In genomic region chr20:37356961-37357371, GRCh38 we compare ENCODE assay signal across 13 cellular contexts. TPM values are rescaled to one million over a fixed set of nuclear protein-coding genes. Genes with fewer than 3 reads are reported as not detected.
DNase-seq lines count a peak whose midpoint lies in the region; ATAC-seq and TF ChIP-seq lines count a peak whose summit lies in the region.
"Had no signal": no experiment of that assay in that cellular context is flagged by ENCODE, and none has a peak within 500 bp of the region (broad histone marks: within the 10 kb centered on the region; RNA-seq: fewer than 3 reads in every experiment).

No MANE protein-coding gene starts in this region.

- H3K4me1 ChIP-seq in right atrium auricular region, result peaks cover 0 to 31% of the 10 kb centered on the region in 2 donors
- peaks cover 30% of the 10 kb centered on the region for H3K4me1 ChIP-seq in upper lobe of right lung

- H3K27me3 Mint-ChIP-seq in neural crest cell (ENCODE audit: low read depth), result no peaks in the 10 kb centered on the region
- H3K27me3 Mint-ChIP-seq in naive thymus-derived CD8-positive, alpha-beta T cell, result peaks cover 0 to 1% (median 0%) of the 10 kb centered on the region in 5 donors
- H3K27me3 Mint-ChIP-seq: activated naive CD8-positive, alpha-beta T cell treated with anti-CD3 and anti-CD28 coated beads, Interleukin-2, amount 50 U/mL, for 24 hours had no signal

- H3K36me3 Mint-ChIP-seq in neural crest cell (ENCODE audit: low read depth), result no peaks in the 10 kb centered on the region
- no peaks in the 10 kb centered on the region for H3K36me3 Mint-ChIP-seq in naive thymus-derived CD8-positive, alpha-beta T cell

- intact Hi-C loops in Right ventricle myocardium superior (cut with DNase I), result no loop called here
- intact Hi-C loops in dorsolateral prefrontal cortex (cut with DNase I), result no loop called here
- intact Hi-C loops in upper lobe of right lung (cut with DNase I), result no loop called here

- ATAC-seq in Right ventricle myocardium superior (ENCODE audit: poor library complexity), result peak; percentile 31
- ATAC-seq in upper lobe of right lung, result peak; percentile 11
- no peak for ATAC-seq in naive thymus-derived CD8-positive, alpha-beta T cell
- ATAC-seq: activated naive CD8-positive, alpha-beta T cell treated with anti-CD3 and anti-CD28 coated beads, Interleukin-2, amount 50 U/mL, for 24 hours had no signal

- no peaks in the 10 kb centered on the region for H3K27me3 ChIP-seq in right atrium auricular region
- peaks cover 0 to 5% (median 0%) of the 10 kb centered on the region in 45 donors for H3K27me3 ChIP-seq in dorsolateral prefrontal cortex
- H3K27me3 ChIP-seq in upper lobe of right lung, result no peaks in the 10 kb centered on the region
- H3K27me3 ChIP-seq: thyroid gland had no signal

- peaks cover 55% of the 10 kb centered on the region for H3K4me1 Mint-ChIP-seq in neural crest cell
- H3K4me1 Mint-ChIP-seq in naive thymus-derived CD8-positive, alpha-beta T cell, result peaks cover 0 to 14% (median 2%) of the 10 kb centered on the region in 4 donors

- no peak for DNase-seq in Right ventricle myocardium superior
- no peak for DNase-seq in right atrium auricular region (ENCODE audit: low spot score)
- DNase-seq in dorsolateral prefrontal cortex, result no peak
- DNase-seq in neural crest cell (ENCODE audit: low read depth, low spot score), result peak; percentile 38
- peak; percentile 60 for DNase-seq in upper lobe of right lung
- no peak for DNase-seq in NCI-H1417 treated with DMSO at 0.1 percent for 48 hours (lab: John Stamatoyannopoulos, UW)
- DNase-seq in KG1 (lab: John Stamatoyannopoulos, UW), result no peak
- no peak for DNase-seq in naive thymus-derived CD8-positive, alpha-beta T cell
- DNase-seq: activated CD8-positive, alpha-beta memory T cell treated with anti-CD3 and anti-CD28 coated beads, Interleukin-2, amount 50 U/mL, for 4 hours; activated naive CD8-positive, alpha-beta T cell treated with anti-CD3 and anti-CD28 coated beads, Interleukin-2, amount 50 U/mL, for 24 hours; DMS 273 treated with DMSO at 0.1 percent for 48 hours; thyroid gland; WERI-Rb-1 had no signal

- H3K4me3 ChIP-seq in right atrium auricular region, result no peak overlapping the region
- H3K4me3 ChIP-seq in dorsolateral prefrontal cortex, result no peak overlapping the region
- H3K4me3 ChIP-seq in upper lobe of right lung, result no peak overlapping the region
- H3K4me3 ChIP-seq: thyroid gland had no signal

- POLR2A ChIA-PET in naive thymus-derived CD8-positive, alpha-beta T cell (lab: Charles Lee), result no interaction called here

- H3K4me3 Mint-ChIP-seq in neural crest cell, result peak overlapping the region; percentile 56
- no peak overlapping the region for H3K4me3 Mint-ChIP-seq in naive thymus-derived CD8-positive, alpha-beta T cell
- H3K4me3 Mint-ChIP-seq: activated naive CD8-positive, alpha-beta T cell treated with anti-CD3 and anti-CD28 coated beads, Interleukin-2, amount 50 U/mL, for 24 hours had no signal

- TF ChIP-seq CTCF in right atrium auricular region (IDR thresholded peaks at IDR 0.05) (no peak), dorsolateral prefrontal cortex (IDR thresholded peaks at IDR 0.05 in 54 of 56, conservative IDR thresholded peaks at IDR 0.05 in 2 of 56; ENCODE audit: low read depth in 1 of 56, partially characterized antibody in 56 of 56) (no peak), neural crest cell (conservative IDR thresholded peaks at IDR 0.05) (no peak), upper lobe of right lung (IDR thresholded peaks at IDR 0.05) (no peak)

- H3K9me3 Mint-ChIP-seq in neural crest cell, result no peaks in the 10 kb centered on the region
- no peaks in the 10 kb centered on the region for H3K9me3 Mint-ChIP-seq in naive thymus-derived CD8-positive, alpha-beta T cell
- H3K9me3 Mint-ChIP-seq: activated naive CD8-positive, alpha-beta T cell treated with anti-CD3 and anti-CD28 coated beads, Interleukin-2, amount 50 U/mL, for 24 hours had no signal

- peak overlapping the region; percentile 98 for H3K27ac Mint-ChIP-seq in neural crest cell (ENCODE audit: unreplicated experiment)
- peak overlapping the region in 1 of 10 donors; percentile 70 for H3K27ac Mint-ChIP-seq in naive thymus-derived CD8-positive, alpha-beta T cell
- H3K27ac Mint-ChIP-seq: activated naive CD8-positive, alpha-beta T cell treated with anti-CD3 and anti-CD28 coated beads, Interleukin-2, amount 50 U/mL, for 24 hours had no signal

- H3K9me3 ChIP-seq in right atrium auricular region (no peaks in the 10 kb centered on the region), upper lobe of right lung (no peaks in the 10 kb centered on the region)
- H3K9me3 ChIP-seq: thyroid gland had no signal

- H3K27ac ChIP-seq in right atrium auricular region, result no peak overlapping the region
- H3K27ac ChIP-seq in dorsolateral prefrontal cortex, result peak overlapping the region in 47 of 59 donors; percentile 2 to 80 (median 52)
- H3K27ac ChIP-seq in upper lobe of right lung, result peak overlapping the region; percentile 24
- H3K27ac ChIP-seq: thyroid gland, WERI-Rb-1 had no signal

- H3K36me3 ChIP-seq in right atrium auricular region (no peaks in the 10 kb centered on the region), upper lobe of right lung (no peaks in the 10 kb centered on the region)
- H3K36me3 ChIP-seq: thyroid gland had no signal

RNA-seq across cellular contexts. Expression of gene SRC, which starts 11.0 kb away (rescaled TPM):
- total RNA-seq in Right ventricle myocardium superior (6.7 TPM), right atrium auricular region (10 to 100 TPM in 1 of 2 donors, 1 to 10 TPM in 1; 6.9 to 14.3 TPM), dorsolateral prefrontal cortex (10 to 100 TPM; 14.4 to 53.8 (median 34.1) TPM), neural crest cell (58.6 and 60.4 TPM in 2 replicates), upper lobe of right lung (64.0 TPM)
- 1 to 10 TPM in 1 of 2 experiments, under 1 TPM in 1; 0.60 to 2.4 TPM for total RNA-seq in naive thymus-derived CD8-positive, alpha-beta T cell
- polyA plus RNA-seq in naive thymus-derived CD8-positive, alpha-beta T cell, result under 1 TPM in 1 of 3 donors, not detected in 2; 0.07 TPM

Comparison
In these comparisons a context has a peak if more than half of its experiments do, and no peak if none do; other contexts are left out.
1. ATAC-seq: peak in Right ventricle myocardium superior (single experiment) and upper lobe of right lung (single experiment); none in naive thymus-derived CD8-positive, alpha-beta T cell (0 of 2).
2. DNase-seq: peak in neural crest cell (single experiment) and upper lobe of right lung (single experiment); none in Right ventricle myocardium superior (single experiment), right atrium auricular region (single experiment), dorsolateral prefrontal cortex (0 of 10), NCI-H1417 treated with DMSO at 0.1 percent for 48 hours (single experiment), KG1 (single experiment) and naive thymus-derived CD8-positive, alpha-beta T cell (0 of 10).
3. H3K27ac ChIP-seq: peak in dorsolateral prefrontal cortex (47 of 59) and upper lobe of right lung (single experiment); none in right atrium auricular region (0 of 2).